16 cellular contexts compared by ENCODE assay signal in the genomic region with DNA sequence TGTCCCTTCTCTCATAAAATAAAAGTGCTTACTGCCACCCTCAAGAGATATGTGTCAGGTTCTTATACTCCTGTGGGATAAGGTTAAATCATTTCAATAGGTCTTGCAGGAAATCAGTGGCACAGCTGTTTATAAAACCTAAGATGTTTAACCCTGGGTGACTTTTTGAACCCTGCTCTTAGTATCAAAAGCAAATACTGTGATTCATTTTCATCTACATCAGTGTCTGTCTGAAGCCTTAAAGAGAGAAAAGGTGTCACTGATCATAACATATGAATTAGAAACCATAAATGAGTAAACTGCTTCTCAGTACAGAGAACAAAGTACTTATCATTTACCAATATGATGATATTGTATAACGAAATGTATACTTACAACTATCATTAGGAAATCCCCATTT. TPM values are rescaled to one million over a fixed set of nuclear protein-coding genes. Genes with fewer than 3 reads are reported as not detected.
A peak's percentile ranks its signal among the peaks of the same experiment; 100 is the strongest.
DNase-seq lines count a peak whose midpoint lies in the region; ATAC-seq and TF ChIP-seq lines count a peak whose summit lies in the region.
"Had no signal": no experiment of that assay in that cellular context is flagged by ENCODE, and none has a peak within 500 bp of the region (broad histone marks: within the 10 kb centered on the region; RNA-seq: fewer than 3 reads in every experiment).

No MANE protein-coding gene starts in this region.

- no peaks in the 10 kb centered on the region for H3K27me3 ChIP-seq in neural cell (ENCODE audit: insufficient read depth, low read depth, low read length)
- H3K27me3 ChIP-seq: BLaER1 treated with 17β-estradiol and CSF1 and Interleukin-3, amounts not matched to agents 10 nM and 100 nM had no signal

- H4K20me1 ChIP-seq in neural cell (ENCODE audit: insufficient read depth) = no peaks in the 10 kb centered on the region
- H4K20me1 ChIP-seq: BLaER1 treated with 17β-estradiol and CSF1 and Interleukin-3, amounts not matched to agents 10 nM and 100 nM had no signal

- H2AFZ ChIP-seq in neural cell (ENCODE audit: low read depth, low read length) = no peak overlapping the region

- TF ChIP-seq EP300 in neural cell (conservative IDR thresholded peaks at IDR 0.05; ENCODE audit: poor library complexity, severe bottlenecking) = no peak

- no peaks in the 10 kb centered on the region for H3K36me3 ChIP-seq in neural cell (ENCODE audit: insufficient read depth, low read length)
- H3K36me3 ChIP-seq: BLaER1 treated with 17β-estradiol and CSF1 and Interleukin-3, amounts not matched to agents 10 nM and 100 nM had no signal

- DNase-seq in NCI-H1436 treated with DMSO at 0.1 percent for 48 hours (lab: John Stamatoyannopoulos, UW) (peak; percentile 27), NCI-H1436 (lab: John Stamatoyannopoulos, UW) (no peak), NCI-H69 (lab: John Stamatoyannopoulos, UW) (peak; percentile 58), coronary artery (ENCODE audit: low spot score) (no peak)
- DNase-seq in stimulated activated CD4-positive, alpha-beta T cell treated with anti-CD3 and anti-CD28 coated beads, Interleukin-2, amount 100 ng/mL, for 24 hours = no peak
- DNase-seq: ACHN; Calu3; CD4-positive, CD25-positive, alpha-beta regulatory T cell; DMS 273 treated with DMSO at 0.1 percent for 48 hours; DND-41; GF-D8; HCEC 1CT; HFFc6 had no signal

- H3K4me3 ChIP-seq in neural cell (ENCODE audit: low read length) = no peak overlapping the region
- H3K4me3 ChIP-seq in coronary artery = no peak overlapping the region
- H3K4me3 ChIP-seq: BLaER1 treated with 17β-estradiol and CSF1 and Interleukin-3, amounts not matched to agents 10 nM and 100 nM had no signal

- H3K79me2 ChIP-seq in neural cell (replicated peaks; ENCODE audit: insufficient read depth, low read length) = no peaks in the 10 kb centered on the region

- H3K4me2 ChIP-seq in neural cell (ENCODE audit: low read length) = peak overlapping the region; percentile 20
- H3K4me2 ChIP-seq: BLaER1 treated with 17β-estradiol and CSF1 and Interleukin-3, amounts not matched to agents 10 nM and 100 nM had no signal

- no peaks in the 10 kb centered on the region for H3K9me2 ChIP-seq in neural cell (ENCODE audit: insufficient read depth, low read length)

- TF ChIP-seq CTCF in neural cell (IDR thresholded peaks at IDR 0.05; ENCODE audit: poor library complexity, severe bottlenecking) (no peak), coronary artery (IDR thresholded peaks at IDR 0.05) (no peak)

- peak; percentile 37 for ATAC-seq in HG02610 (IDR thresholded peaks at IDR 0.05; ENCODE audit: unreplicated experiment)

- H3K9me3 ChIP-seq in neural cell (ENCODE audit: low read length) = no peaks in the 10 kb centered on the region
- H3K9me3 ChIP-seq: BLaER1 treated with 17β-estradiol and CSF1 and Interleukin-3, amounts not matched to agents 10 nM and 100 nM had no signal

- no peaks in the 10 kb centered on the region for H3F3A ChIP-seq in neural cell (ENCODE audit: insufficient read depth, low read length, poor library complexity, severe bottlenecking)

- peak overlapping the region; percentile 3 for H3K27ac ChIP-seq in neural cell (ENCODE audit: low read length)
- no peak overlapping the region for H3K27ac ChIP-seq in coronary artery
- H3K27ac ChIP-seq: BLaER1 treated with 17β-estradiol and CSF1 and Interleukin-3, amounts not matched to agents 10 nM and 100 nM had no signal

- no peak overlapping the region for H3K9ac ChIP-seq in neural cell (ENCODE audit: low read length)
- H3K9ac ChIP-seq: BLaER1 treated with 17β-estradiol and CSF1 and Interleukin-3, amounts not matched to agents 10 nM and 100 nM had no signal

- no peak for TF ChIP-seq RAD21 in neural cell (conservative IDR thresholded peaks at IDR 0.05)

TF ChIP-seq in neural cell, 6 proteins besides CTCF, POLR2A, EP300 and RAD21:
- TF ChIP-seq TAF1 (IDR thresholded peaks at IDR 0.05; ENCODE audit: low read depth) (no peak), MXI1 (conservative IDR thresholded peaks at IDR 0.05; ENCODE audit: poor library complexity, severe bottlenecking) (no peak), POLR2AphosphoS5 (IDR thresholded peaks at IDR 0.05) (no peak), SMC3 (conservative IDR thresholded peaks at IDR 0.05; ENCODE audit: poor library complexity) (no peak), EZH2 (IDR thresholded peaks at IDR 0.05; ENCODE audit: borderline replicate concordance, insufficient read depth, low read length, poor library complexity, severe bottlenecking) (no peak)
- TF ChIP-seq, protein P1, sequence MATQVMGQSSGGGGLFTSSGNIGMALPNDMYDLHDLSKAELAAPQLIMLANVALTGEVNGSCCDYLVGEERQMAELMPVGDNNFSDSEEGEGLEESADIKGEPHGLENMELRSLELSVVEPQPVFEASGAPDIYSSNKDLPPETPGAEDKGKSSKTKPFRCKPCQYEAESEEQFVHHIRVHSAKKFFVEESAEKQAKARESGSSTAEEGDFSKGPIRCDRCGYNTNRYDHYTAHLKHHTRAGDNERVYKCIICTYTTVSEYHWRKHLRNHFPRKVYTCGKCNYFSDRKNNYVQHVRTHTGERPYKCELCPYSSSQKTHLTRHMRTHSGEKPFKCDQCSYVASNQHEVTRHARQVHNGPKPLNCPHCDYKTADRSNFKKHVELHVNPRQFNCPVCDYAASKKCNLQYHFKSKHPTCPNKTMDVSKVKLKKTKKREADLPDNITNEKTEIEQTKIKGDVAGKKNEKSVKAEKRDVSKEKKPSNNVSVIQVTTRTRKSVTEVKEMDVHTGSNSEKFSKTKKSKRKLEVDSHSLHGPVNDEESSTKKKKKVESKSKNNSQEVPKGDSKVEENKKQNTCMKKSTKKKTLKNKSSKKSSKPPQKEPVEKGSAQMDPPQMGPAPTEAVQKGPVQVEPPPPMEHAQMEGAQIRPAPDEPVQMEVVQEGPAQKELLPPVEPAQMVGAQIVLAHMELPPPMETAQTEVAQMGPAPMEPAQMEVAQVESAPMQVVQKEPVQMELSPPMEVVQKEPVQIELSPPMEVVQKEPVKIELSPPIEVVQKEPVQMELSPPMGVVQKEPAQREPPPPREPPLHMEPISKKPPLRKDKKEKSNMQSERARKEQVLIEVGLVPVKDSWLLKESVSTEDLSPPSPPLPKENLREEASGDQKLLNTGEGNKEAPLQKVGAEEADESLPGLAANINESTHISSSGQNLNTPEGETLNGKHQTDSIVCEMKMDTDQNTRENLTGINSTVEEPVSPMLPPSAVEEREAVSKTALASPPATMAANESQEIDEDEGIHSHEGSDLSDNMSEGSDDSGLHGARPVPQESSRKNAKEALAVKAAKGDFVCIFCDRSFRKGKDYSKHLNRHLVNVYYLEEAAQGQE (IDR thresholded peaks at IDR 0.05; ENCODE audit: borderline replicate concordance) = no peak

RNA-seq across cellular contexts. Expression of a gene that starts 59.0 kb away (rescaled TPM):
- polyA plus RNA-seq in neural cell = 20.8 and 23.6 TPM in 2 replicates
- 375 and 378 TPM in 2 replicates for polyA minus RNA-seq in neural cell

Comparison
In these comparisons a context has a peak if more than half of its experiments do, and no peak if none do; other contexts are left out.
1. DNase-seq: peak in NCI-H1436 treated with DMSO at 0.1 percent for 48 hours (single experiment) and NCI-H69 (single experiment); none in NCI-H1436 (single experiment), stimulated activated CD4-positive, alpha-beta T cell treated with anti-CD3 and anti-CD28 coated beads, Interleukin-2, amount 100 ng/mL, for 24 hours (0 of 2) and coronary artery (single experiment).